In genomic region chr19:4380254-4380727, GRCh38 we compare ENCODE assay signal across 8 cellular contexts. TPM values are rescaled to one million over a fixed set of nuclear protein-coding genes. Genes with fewer than 3 reads are reported as not detected.
A peak's percentile ranks its signal among the peaks of the same experiment; 100 is the strongest.
DNase-seq lines count a peak whose midpoint lies in the region; ATAC-seq, FAIRE-seq and TF ChIP-seq lines count a peak whose summit lies in the region.

No MANE protein-coding gene starts in this region.

- H3K4me3 Mint-ChIP-seq in activated CD4-positive, alpha-beta memory T cell treated with anti-CD3 and anti-CD28 coated beads for 36 hours, result peak overlapping the region; percentile 74

- ATAC-seq in esophagus mucosa (peak; percentile 51), HG02588 (IDR thresholded peaks at IDR 0.05; ENCODE audit: unreplicated experiment) (no peak)

- H3K36me3 ChIP-seq in small intestine (ENCODE audit: control insufficient read depth in 2 of 2, insufficient read depth in 2 of 2, low read length in 2 of 2), result peaks cover 0 to 6% of the 10 kb centered on the region in 2 donors

- H3K27ac Mint-ChIP-seq in activated CD4-positive, alpha-beta memory T cell treated with anti-CD3 and anti-CD28 coated beads for 36 hours, result peak overlapping the region; percentile 92

- H3K27me3 ChIP-seq in small intestine (ENCODE audit: control insufficient read depth in 2 of 2, insufficient read depth in 2 of 2, low read length in 2 of 2), result no peaks in the 10 kb centered on the region

- no peak overlapping the region for H3K4me3 ChIP-seq in small intestine (ENCODE audit: low read depth in 1 of 2, low read length in 2 of 2)

- H3K4me1 Mint-ChIP-seq in activated CD4-positive, alpha-beta memory T cell treated with anti-CD3 and anti-CD28 coated beads for 36 hours (ENCODE audit: low read depth), result peaks cover 58% of the 10 kb centered on the region

- no peaks in the 10 kb centered on the region for H3K27me3 Mint-ChIP-seq in activated CD4-positive, alpha-beta memory T cell treated with anti-CD3 and anti-CD28 coated beads for 36 hours

- no peaks in the 10 kb centered on the region for H3K9me3 Mint-ChIP-seq in activated CD4-positive, alpha-beta memory T cell treated with anti-CD3 and anti-CD28 coated beads for 36 hours

- FAIRE-seq in GM12892 (lab: Jason Lieb, UNC) (peak; percentile 67), small intestine (lab: Jason Lieb, UNC) (no peak)

- DNase-seq in GM12892 (ENCODE audit: insufficient read length), result no peak
- DNase-seq in activated CD4-positive, alpha-beta memory T cell treated with anti-CD3 and anti-CD28 coated beads for 36 hours, result peak; percentile 75
- peak; percentile 42 for DNase-seq in small intestine
- DNase-seq in NCI-H1930 (lab: John Stamatoyannopoulos, UW), result no peak
- no peak for DNase-seq in NCI-H446 (lab: John Stamatoyannopoulos, UW)
- DNase-seq in EL, result no peak

- CTCF ChIA-PET in activated CD4-positive, alpha-beta memory T cell treated with anti-CD3 and anti-CD28 coated beads for 36 hours (lab: Charles Lee), result interaction anchor here (1.0 to 4.5 kb wide), 6 partner anchors 10 to 114 kb away, joined by 3 to 32 read pairs (median 5); partner anchors contain the start of genes CHAF1A and SH3GL1

- intact Hi-C loops in activated CD4-positive, alpha-beta memory T cell treated with anti-CD3 and anti-CD28 coated beads for 36 hours (cut with micrococcal nuclease), result loop anchor here (1.0 kb wide), 2 partner anchors 15 to 20 kb away; partner anchors contain the start of gene SH3GL1

- H3K27ac ChIP-seq in small intestine (ENCODE audit: low read depth in 1 of 2, low read length in 1 of 2), result peak overlapping the region; percentile 45 to 69

- TF ChIP-seq POLR2A in GM12892 (IDR thresholded peaks at IDR 0.05; ENCODE audit: low read depth, low read length), result no peak

- POLR2A ChIA-PET in activated CD4-positive, alpha-beta memory T cell treated with anti-CD3 and anti-CD28 coated beads for 36 hours (lab: Charles Lee), result interaction anchor here (1.6 to 2.5 kb wide), 2 partner anchors 11 to 22 kb away, joined by 5 to 7 read pairs; partner anchors contain the start of gene CHAF1A

- peaks cover 0 to 16% of the 10 kb centered on the region in 2 donors for H3K4me1 ChIP-seq in small intestine (ENCODE audit: control insufficient read depth in 2 of 2, insufficient read depth in 1 of 2, low read depth in 1 of 2, low read length in 1 of 2)

- no peaks in the 10 kb centered on the region for H3K9me3 ChIP-seq in small intestine (ENCODE audit: control insufficient read depth, low read depth)

- WGBS in small intestine, 3 donors, result 38 to 60% (median 53%) methylated on average over 17 of the region's 17 CpGs

- H3K36me3 Mint-ChIP-seq in activated CD4-positive, alpha-beta memory T cell treated with anti-CD3 and anti-CD28 coated beads for 36 hours, result no peaks in the 10 kb centered on the region

RNA-seq across cellular contexts. Expression of gene SH3GL1, which starts 20.1 kb away (rescaled TPM):
- polyA plus RNA-seq in GM12892 (2012; ENCODE audit: missing spikeins), result 20.0 TPM
- 10 to 100 TPM; 38.1 to 42.0 TPM for total RNA-seq in activated CD4-positive, alpha-beta memory T cell treated with anti-CD3 and anti-CD28 coated beads for 36 hours
- total RNA-seq in esophagus mucosa, result 114 TPM
- polyA plus RNA-seq in small intestine, result 100 to 1,000 TPM in 2 of 3 donors, 10 to 100 TPM in 1; 64.9 to 108 (median 101) TPM

RNA-seq across cellular contexts. Expression of gene CHAF1A, which starts 22.1 kb away (rescaled TPM):
- 26.9 TPM for polyA plus RNA-seq in GM12892 (2012; ENCODE audit: missing spikeins)
- 10 to 100 TPM; 61.6 to 63.5 TPM for total RNA-seq in activated CD4-positive, alpha-beta memory T cell treated with anti-CD3 and anti-CD28 coated beads for 36 hours
- total RNA-seq in esophagus mucosa, result 17.3 TPM
- 10 to 100 TPM in 1 of 3 donors, 1 to 10 TPM in 2; 4.0 to 13.5 (median 5.9) TPM for polyA plus RNA-seq in small intestine

RNA-seq across cellular contexts. Expression of gene MPND, which starts 36.9 kb away (rescaled TPM):
- 14.4 TPM for polyA plus RNA-seq in GM12892 (2012; ENCODE audit: missing spikeins)
- 10 to 100 TPM; 19.6 to 22.6 TPM for total RNA-seq in activated CD4-positive, alpha-beta memory T cell treated with anti-CD3 and anti-CD28 coated beads for 36 hours
- 22.0 TPM for total RNA-seq in esophagus mucosa
- polyA plus RNA-seq in small intestine, result 10 to 100 TPM; 27.0 to 45.1 (median 43.8) TPM

RNA-seq across cellular contexts. Expression of gene STAP2, which starts 41.7 kb away (rescaled TPM):
- polyA plus RNA-seq in GM12892 (2012; ENCODE audit: missing spikeins), result 9.8 TPM
- total RNA-seq in activated CD4-positive, alpha-beta memory T cell treated with anti-CD3 and anti-CD28 coated beads for 36 hours, result 1 to 10 TPM; 9.1 to 9.4 TPM
- 97.3 TPM for total RNA-seq in esophagus mucosa
- 100 to 1,000 TPM in 2 of 3 donors, 10 to 100 TPM in 1; 85.8 to 261 (median 194) TPM for polyA plus RNA-seq in small intestine

Comparison
In these comparisons a context has a peak if more than half of its experiments do, and no peak if none do; other contexts are left out.
1. DNase-seq: peak in activated CD4-positive, alpha-beta memory T cell treated with anti-CD3 and anti-CD28 coated beads for 36 hours (single experiment) and small intestine (single experiment); none in GM12892 (single experiment), NCI-H1930 (0 of 2), NCI-H446 (0 of 2) and EL (single experiment).